In the genomic region with DNA sequence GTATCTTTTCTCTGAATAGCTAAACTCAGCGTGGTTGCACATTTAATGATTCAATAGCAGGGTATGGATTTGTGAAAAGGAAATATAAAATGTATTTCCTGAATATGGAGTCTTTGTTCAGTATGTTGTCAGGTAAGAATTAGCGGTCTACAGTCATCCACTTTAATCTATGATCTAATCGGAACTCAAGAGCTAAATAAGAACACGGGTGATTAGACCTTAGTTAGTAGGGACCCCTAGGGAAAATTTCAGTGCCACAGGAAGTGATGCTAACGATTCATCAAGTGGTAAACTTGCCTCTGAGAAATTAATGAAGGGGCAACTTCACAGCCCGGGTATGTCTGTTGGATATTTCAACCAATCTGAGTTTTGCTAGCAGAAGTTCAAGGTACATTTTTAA, we compare ENCODE assay signal across 2 cellular contexts.
A peak's percentile ranks its signal among the peaks of the same experiment; 100 is the strongest.
TF ChIP-seq lines count a peak whose summit lies in the region.

No MANE protein-coding gene starts in this region.

TF ChIP-seq in HCT116, 20 proteins besides CTCF, POLR2A, EP300 and RAD21:
- TF ChIP-seq JUND (IDR thresholded peaks at IDR 0.05): peak; percentile 48
- TF ChIP-seq FOSL1 (IDR thresholded peaks at IDR 0.05; ENCODE audit: low read depth): peak; percentile 26
- TF ChIP-seq TCF7L2 (IDR thresholded peaks at IDR 0.05; ENCODE audit: borderline replicate concordance, extremely low read depth, insufficient read depth, insufficient read length): peak; percentile 89
- TF ChIP-seq, protein P1, sequence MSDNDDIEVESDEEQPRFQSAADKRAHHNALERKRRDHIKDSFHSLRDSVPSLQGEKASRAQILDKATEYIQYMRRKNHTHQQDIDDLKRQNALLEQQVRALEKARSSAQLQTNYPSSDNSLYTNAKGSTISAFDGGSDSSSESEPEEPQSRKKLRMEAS (IDR thresholded peaks at IDR 0.05): no peak
- peak; percentile 82 for TF ChIP-seq SP1 (IDR thresholded peaks at IDR 0.05; ENCODE audit: low read depth)

TF ChIP-seq in endothelial cell of umbilical vein, 7 proteins besides CTCF, POLR2A, EP300 and RAD21:
- TF ChIP-seq POLR2AphosphoS5 (IDR thresholded peaks at IDR 0.05; ENCODE audit: insufficient read depth, low read depth, low read length): no peak
- peak; percentile 46 for TF ChIP-seq GATA2 (IDR thresholded peaks at IDR 0.05; ENCODE audit: insufficient read depth, insufficient read length, low read depth, low read length)
- TF ChIP-seq, protein P1 (IDR thresholded peaks at IDR 0.05; ENCODE audit: insufficient read depth, insufficient read length): no peak
- TF ChIP-seq MYC (IDR thresholded peaks at IDR 0.05; ENCODE audit: low read depth, low read length): no peak
- TF ChIP-seq EZH2 (IDR thresholded peaks at IDR 0.05; ENCODE audit: borderline replicate concordance, low read depth, low read length, severe bottlenecking): no peak
- no peak for TF ChIP-seq FOS (IDR thresholded peaks at IDR 0.05; ENCODE audit: borderline replicate concordance, insufficient read depth, low read length)
- TF ChIP-seq JUN (IDR thresholded peaks at IDR 0.05; ENCODE audit: borderline replicate concordance, insufficient read depth, insufficient read length, low read depth): no peak
